ENCODE assay signal across 1 cellular context in genomic region chr10:69392481-69393000, GRCh38.
TF ChIP-seq lines count a peak whose summit lies in the region.

No MANE protein-coding gene starts in this region.

TF ChIP-seq in K562, 482 proteins besides CTCF, POLR2A, EP300 and RAD21 (continued from another document and continues in another):
- TF ChIP-seq ZKSCAN1 (IDR thresholded peaks at IDR 0.05; ENCODE audit: low read depth, low read length) = 0 out of 2 replicates have a peak, but pooled peaks have one; percentile 42
- TF ChIP-seq NR4A1 (CRISPR knock-in tag; IDR thresholded peaks at IDR 0.05) = no peak
- no peak for TF ChIP-seq NR4A1 (tag; IDR thresholded peaks at IDR 0.05)
- TF ChIP-seq TEAD4 (IDR thresholded peaks at IDR 0.05; ENCODE audit: low read length) = peak; percentile 27; the same call in 1 of the 2 replicates
- TF ChIP-seq TEAD4 (CRISPR knock-in tag; IDR thresholded peaks at IDR 0.05; ENCODE audit: borderline replicate concordance) = no peak
- no peak for TF ChIP-seq ZNF407 (IDR thresholded peaks at IDR 0.05; ENCODE audit: low read depth)
- no peak for TF ChIP-seq MGA (IDR thresholded peaks at IDR 0.05)
- no peak for TF ChIP-seq ZC3H4 (CRISPR knock-in tag; IDR thresholded peaks at IDR 0.05; ENCODE audit: borderline replicate concordance)
- TF ChIP-seq ARID2 (IDR thresholded peaks at IDR 0.05) = peak; percentile 90
- TF ChIP-seq TAF9B (IDR thresholded peaks at IDR 0.05; ENCODE audit: partially characterized antibody) = no peak
- TF ChIP-seq ZNF263 (CRISPR knock-in tag; IDR thresholded peaks at IDR 0.05; ENCODE audit: borderline replicate concordance) = peak; percentile 43; the same call in 1 of the 2 replicates
- no peak for TF ChIP-seq ZNF644 (tag; IDR thresholded peaks at IDR 0.05; ENCODE audit: low read depth)
- TF ChIP-seq, protein P1, sequence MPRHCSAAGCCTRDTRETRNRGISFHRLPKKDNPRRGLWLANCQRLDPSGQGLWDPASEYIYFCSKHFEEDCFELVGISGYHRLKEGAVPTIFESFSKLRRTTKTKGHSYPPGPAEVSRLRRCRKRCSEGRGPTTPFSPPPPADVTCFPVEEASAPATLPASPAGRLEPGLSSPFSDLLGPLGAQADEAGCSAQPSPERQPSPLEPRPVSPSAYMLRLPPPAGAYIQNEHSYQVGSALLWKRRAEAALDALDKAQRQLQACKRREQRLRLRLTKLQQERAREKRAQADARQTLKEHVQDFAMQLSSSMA (CRISPR knock-in tag; IDR thresholded peaks at IDR 0.05) = no peak
- TF ChIP-seq ZNF134 (CRISPR knock-in tag; conservative IDR thresholded peaks at IDR 0.05) = no peak
- TF ChIP-seq ATF3 (IDR thresholded peaks at IDR 0.05) = peak; percentile 54; the same call in 1 of the 2 replicates
- TF ChIP-seq ATF3 (CRISPR knock-in tag; conservative IDR thresholded peaks at IDR 0.05) = peak; percentile 47; the same call in 1 of the 2 replicates
- TF ChIP-seq BCL6 (CRISPR knock-in tag; IDR thresholded peaks at IDR 0.05) = no peak
- no peak for TF ChIP-seq RBM17 (IDR thresholded peaks at IDR 0.05; ENCODE audit: borderline replicate concordance, low read depth, low read length)
- no peak; the same call in 1 of the 2 replicates for TF ChIP-seq ETV5 (CRISPR knock-in tag; IDR thresholded peaks at IDR 0.05; ENCODE audit: low read depth)
- TF ChIP-seq ZNF561 (CRISPR knock-in tag; conservative IDR thresholded peaks at IDR 0.05) = no peak
- TF ChIP-seq ZSCAN29 (IDR thresholded peaks at IDR 0.05) = no peak
- TF ChIP-seq ZBTB9 (CRISPR knock-in tag; IDR thresholded peaks at IDR 0.05) = no peak
- TF ChIP-seq TCF7L2 (IDR thresholded peaks at IDR 0.05; ENCODE audit: low read depth, low read length) = no peak
- TF ChIP-seq CUX1 (CRISPR knock-in tag; IDR thresholded peaks at IDR 0.05) = no peak
- TF ChIP-seq ILF3 (IDR thresholded peaks at IDR 0.05; ENCODE audit: borderline replicate concordance) = no peak
- TF ChIP-seq SP1 (CRISPR knock-in tag; IDR thresholded peaks at IDR 0.05) = peak; percentile 25; the same call in 1 of the 2 replicates
- TF ChIP-seq ZNF780A (CRISPR knock-in tag; IDR thresholded peaks at IDR 0.05) = no peak
